ENCODE assay signal across 16 cellular contexts in genomic region chr2:241894681-241895426, GRCh38. TPM values are rescaled to one million over a fixed set of nuclear protein-coding genes. Genes with fewer than 3 reads are reported as not detected.
A peak's percentile ranks its signal among the peaks of the same experiment; 100 is the strongest.
DNase-seq lines count a peak whose midpoint lies in the region; ATAC-seq, FAIRE-seq and TF ChIP-seq lines count a peak whose summit lies in the region.
"Had no signal": no experiment of that assay in that cellular context is flagged by ENCODE, and none has a peak within 500 bp of the region (broad histone marks: within the 10 kb centered on the region; RNA-seq: fewer than 3 reads in every experiment).

No MANE protein-coding gene starts in this region.

- H3K4me3 ChIP-seq in coronary artery (no peak overlapping the region), neural progenitor cell (no peak overlapping the region), upper lobe of left lung (no peak overlapping the region)

- no peak for TF ChIP-seq POLR2A in upper lobe of left lung (IDR thresholded peaks at IDR 0.05)

- H3K9me3 ChIP-seq in neural progenitor cell (ENCODE audit: low read depth), result no peaks in the 10 kb centered on the region
- H3K9me3 ChIP-seq in upper lobe of left lung, result no peaks in the 10 kb centered on the region

- no peak for TF ChIP-seq CTCF in coronary artery (IDR thresholded peaks at IDR 0.05)
- no peak for TF ChIP-seq CTCF in neural progenitor cell (IDR thresholded peaks at IDR 0.05)
- no peak for TF ChIP-seq CTCF in upper lobe of left lung (IDR thresholded peaks at IDR 0.05)

- H3F3A ChIP-seq in neural progenitor cell (ENCODE audit: low read depth), result no peaks in the 10 kb centered on the region

- no peak for ATAC-seq in activated naive CD8-positive, alpha-beta T cell treated with anti-CD3 and anti-CD28 coated beads, Interleukin-2, amount 10 ng/mL, durations not matched to agents 7 days and 5 days (ENCODE audit: low read depth)
- ATAC-seq in upper lobe of left lung (ENCODE audit: low FRiP score in 2 of 2) (no peak), HG03571 (IDR thresholded peaks at IDR 0.05; ENCODE audit: unreplicated experiment) (no peak)

- no peaks in the 10 kb centered on the region for H3K4me1 Mint-ChIP-seq in activated naive CD8-positive, alpha-beta T cell treated with anti-CD3 and anti-CD28 coated beads, Interleukin-2, amount 10 ng/mL, durations not matched to agents 7 days and 5 days
- peaks cover 3% of the 10 kb centered on the region for H3K4me1 Mint-ChIP-seq in activated naive CD8-positive, alpha-beta T cell treated with anti-CD3 and anti-CD28 coated beads for 36 hours
- H3K4me1 Mint-ChIP-seq in neural progenitor cell, result peaks cover 24% of the 10 kb centered on the region

- H3K9ac ChIP-seq in neural progenitor cell, result no peak overlapping the region

- no peak for FAIRE-seq in HTR-8/SVneo (lab: Jason Lieb, UNC)
- FAIRE-seq: endothelial cell of umbilical vein had no signal

- H3K27ac Mint-ChIP-seq in activated naive CD8-positive, alpha-beta T cell treated with anti-CD3 and anti-CD28 coated beads, Interleukin-2, amount 10 ng/mL, durations not matched to agents 7 days and 5 days, result no peak overlapping the region
- no peak overlapping the region for H3K27ac Mint-ChIP-seq in activated naive CD8-positive, alpha-beta T cell treated with anti-CD3 and anti-CD28 coated beads for 36 hours
- no peak overlapping the region for H3K27ac Mint-ChIP-seq in neural progenitor cell

- H3K36me3 Mint-ChIP-seq in activated naive CD8-positive, alpha-beta T cell treated with anti-CD3 and anti-CD28 coated beads, Interleukin-2, amount 10 ng/mL, durations not matched to agents 7 days and 5 days, result peaks cover 3% of the 10 kb centered on the region
- peaks cover 19% of the 10 kb centered on the region for H3K36me3 Mint-ChIP-seq in activated naive CD8-positive, alpha-beta T cell treated with anti-CD3 and anti-CD28 coated beads for 36 hours
- H3K36me3 Mint-ChIP-seq in neural progenitor cell, result no peaks in the 10 kb centered on the region

- peak; percentile 20 for DNase-seq in activated naive CD8-positive, alpha-beta T cell treated with anti-CD3 and anti-CD28 coated beads, Interleukin-2, amount 10 ng/mL, durations not matched to agents 7 days and 5 days
- no peak for DNase-seq in activated naive CD8-positive, alpha-beta T cell treated with anti-CD3 and anti-CD28 coated beads for 36 hours
- DNase-seq in coronary artery (ENCODE audit: low spot score), result peak; percentile 69
- no peak for DNase-seq in neural progenitor cell (ENCODE audit: low spot score)
- peak; percentile 21 to 77 for DNase-seq in upper lobe of left lung
- DNase-seq in epidermal melanocyte (ENCODE audit: insufficient read length, low spot score), result no peak
- no peak for DNase-seq in HTR-8/SVneo (ENCODE audit: insufficient read length, low spot score)
- DNase-seq: caudate nucleus, DMS 273 treated with DMSO at 0.1 percent for 48 hours, GOT3, IMR-90, NCI-H1105, NCI-H446 had no signal

- no peaks in the 10 kb centered on the region for H4K20me1 ChIP-seq in neural progenitor cell (ENCODE audit: low read depth)

- H3K27ac ChIP-seq in coronary artery (no peak overlapping the region), neural progenitor cell (peak overlapping the region; percentile 20), upper lobe of left lung (no peak overlapping the region)

- H2AFZ ChIP-seq in neural progenitor cell (replicated peaks), result no peak overlapping the region

- TF ChIP-seq EP300 in upper lobe of left lung (IDR thresholded peaks at IDR 0.05), result no peak

- no peak overlapping the region for H3K4me3 Mint-ChIP-seq in activated naive CD8-positive, alpha-beta T cell treated with anti-CD3 and anti-CD28 coated beads, Interleukin-2, amount 10 ng/mL, durations not matched to agents 7 days and 5 days
- H3K4me3 Mint-ChIP-seq in activated naive CD8-positive, alpha-beta T cell treated with anti-CD3 and anti-CD28 coated beads for 36 hours, result no peak overlapping the region
- no peak overlapping the region for H3K4me3 Mint-ChIP-seq in neural progenitor cell
- H3K4me3 Mint-ChIP-seq: neural crest cell had no signal

- 76 to 91% methylated on average over 18 to 27 of the region's 28 CpGs for WGBS in upper lobe of left lung, 2 donors

- H3K27me3 ChIP-seq in neural progenitor cell, result no peaks in the 10 kb centered on the region
- no peaks in the 10 kb centered on the region for H3K27me3 ChIP-seq in upper lobe of left lung

- H3K4me1 ChIP-seq in neural progenitor cell (no peaks in the 10 kb centered on the region), upper lobe of left lung (no peaks in the 10 kb centered on the region)

- H3K4me2 ChIP-seq in neural progenitor cell, result no peak overlapping the region

- H3K36me3 ChIP-seq in neural progenitor cell (no peaks in the 10 kb centered on the region), upper lobe of left lung (no peaks in the 10 kb centered on the region)

- H3K79me2 ChIP-seq in neural progenitor cell (ENCODE audit: low read depth), result no peaks in the 10 kb centered on the region

- H3K9me3 Mint-ChIP-seq in activated naive CD8-positive, alpha-beta T cell treated with anti-CD3 and anti-CD28 coated beads, Interleukin-2, amount 10 ng/mL, durations not matched to agents 7 days and 5 days, result peaks cover 2% of the 10 kb centered on the region
- peaks cover 4% of the 10 kb centered on the region for H3K9me3 Mint-ChIP-seq in activated naive CD8-positive, alpha-beta T cell treated with anti-CD3 and anti-CD28 coated beads for 36 hours
- H3K9me3 Mint-ChIP-seq in neural progenitor cell, result peaks cover 2% of the 10 kb centered on the region
- H3K9me3 Mint-ChIP-seq: neural crest cell had no signal

- no peaks in the 10 kb centered on the region for H3K27me3 Mint-ChIP-seq in activated naive CD8-positive, alpha-beta T cell treated with anti-CD3 and anti-CD28 coated beads, Interleukin-2, amount 10 ng/mL, durations not matched to agents 7 days and 5 days
- H3K27me3 Mint-ChIP-seq in activated naive CD8-positive, alpha-beta T cell treated with anti-CD3 and anti-CD28 coated beads for 36 hours, result peaks cover 4% of the 10 kb centered on the region
- H3K27me3 Mint-ChIP-seq in neural progenitor cell (ENCODE audit: insufficient read depth, low read depth), result peaks cover 9% of the 10 kb centered on the region

- POLR2A ChIA-PET in activated naive CD8-positive, alpha-beta T cell treated with anti-CD3 and anti-CD28 coated beads, Interleukin-2, amount 10 ng/mL, durations not matched to agents 7 days and 5 days (lab: Charles Lee), result interaction anchor here (1.0 kb wide), 1 partner anchor 148 kb away, joined by 3 read pairs; no protein-coding TSS in a partner anchor

RNA-seq across cellular contexts. Expression of gene RTP5, which starts 25.3 kb away (rescaled TPM):
- under 1 TPM; 0.53 to 0.60 TPM for total RNA-seq in activated naive CD8-positive, alpha-beta T cell treated with anti-CD3 and anti-CD28 coated beads, Interleukin-2, amount 10 ng/mL, durations not matched to agents 7 days and 5 days
- under 1 TPM in 1 of 2 experiments, not detected in 1; 0.20 TPM for total RNA-seq in activated naive CD8-positive, alpha-beta T cell treated with anti-CD3 and anti-CD28 coated beads for 36 hours
- not detected in 2 replicates for total RNA-seq in neural progenitor cell (ENCODE audit: low replicate concordance)
- 1 to 10 TPM in 2 of 6 donors, under 1 TPM in 3, not detected in 1; 0.14 to 2.1 (median 0.69) TPM for total RNA-seq in upper lobe of left lung
- total RNA-seq: endothelial cell of umbilical vein, IMR-90, neural crest cell had no signal

RNA-seq across cellular contexts. Expression of gene PDCD1, which starts 36.2 kb away (rescaled TPM):
- 1 to 10 TPM; 5.4 to 6.6 TPM for total RNA-seq in activated naive CD8-positive, alpha-beta T cell treated with anti-CD3 and anti-CD28 coated beads, Interleukin-2, amount 10 ng/mL, durations not matched to agents 7 days and 5 days
- 10 to 100 TPM; 24.3 TPM for total RNA-seq in activated naive CD8-positive, alpha-beta T cell treated with anti-CD3 and anti-CD28 coated beads for 36 hours
- total RNA-seq in neural progenitor cell (ENCODE audit: low replicate concordance) (not detected in 2 replicates), upper lobe of left lung (1 to 10 TPM in 2 of 6 donors, under 1 TPM in 3, not detected in 1; 0.49 to 4.2 (median 0.91) TPM)
- total RNA-seq: endothelial cell of umbilical vein, IMR-90, neural crest cell had no signal

Comparison
In these comparisons a context has a peak if more than half of its experiments do, and no peak if none do; other contexts are left out.
1. DNase-seq: peak in activated naive CD8-positive, alpha-beta T cell treated with anti-CD3 and anti-CD28 coated beads, Interleukin-2, amount 10 ng/mL, durations not matched to agents 7 days and 5 days (single experiment), coronary artery (single experiment) and upper lobe of left lung (2 of 2); none in activated naive CD8-positive, alpha-beta T cell treated with anti-CD3 and anti-CD28 coated beads for 36 hours (single experiment), neural progenitor cell (single experiment), epidermal melanocyte (single experiment) and HTR-8/SVneo (single experiment).